In the genomic region with DNA sequence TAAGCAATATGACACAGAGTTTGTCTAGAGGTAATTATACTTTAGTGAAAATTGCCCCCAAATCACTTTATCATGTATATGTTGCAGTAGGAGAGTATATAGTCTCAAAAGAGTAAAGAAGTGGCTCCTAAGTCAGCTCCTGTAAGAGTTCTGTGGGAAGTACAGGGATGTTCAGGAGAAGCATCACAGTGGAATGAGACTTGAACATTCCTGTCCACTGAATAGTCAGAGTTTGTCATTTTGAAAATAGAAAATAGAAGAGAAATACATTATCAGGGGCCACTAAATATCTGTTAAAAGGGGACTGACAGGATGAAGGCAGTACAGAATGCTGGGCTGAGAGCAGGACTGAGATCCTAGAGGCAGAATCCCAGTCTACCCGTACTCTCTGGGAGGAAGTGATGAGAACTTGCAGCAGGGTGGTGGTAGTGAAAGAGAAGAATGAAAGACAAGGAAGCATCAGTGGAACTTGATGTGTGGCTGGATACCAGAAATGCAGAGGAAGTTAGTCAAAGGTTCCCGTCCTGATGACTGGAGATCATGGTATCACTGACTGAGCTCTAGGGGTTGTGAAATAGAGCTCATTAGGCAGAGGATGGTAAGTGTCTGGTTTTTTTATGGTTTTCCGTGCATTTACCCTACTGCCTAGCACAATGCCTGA, we compare ENCODE assay signal across 14 cellular contexts.
DNase-seq lines count a peak whose midpoint lies in the region; TF ChIP-seq lines count a peak whose summit lies in the region.
"Had no signal": no experiment of that assay in that cellular context is flagged by ENCODE, and none has a peak within 500 bp of the region (broad histone marks: within the 10 kb centered on the region; RNA-seq: fewer than 3 reads in every experiment).

No MANE protein-coding gene starts in this region.

- H3K27ac ChIP-seq in WERI-Rb-1 = no peak overlapping the region

- no peaks in the 10 kb centered on the region for H3K9me3 ChIP-seq in WERI-Rb-1 (ENCODE audit: severe bottlenecking)

- H3K27me3 ChIP-seq in WERI-Rb-1 (ENCODE audit: insufficient read depth, low read depth, severe bottlenecking) = no peaks in the 10 kb centered on the region

- TF ChIP-seq CTCF in fibroblast of pulmonary artery (IDR thresholded peaks at IDR 0.05; ENCODE audit: low read length, missing control alignments) = no peak
- no peak for TF ChIP-seq CTCF in WERI-Rb-1 (IDR thresholded peaks at IDR 0.05; ENCODE audit: low read depth, low read length)

- peak; percentile 81 for DNase-seq in GM03348 (ENCODE audit: low spot score)
- peak; percentile 8 to 25 for DNase-seq in SW 1271 (lab: John Stamatoyannopoulos, UW)
- DNase-seq in fibroblast of pulmonary artery (ENCODE audit: low read depth) = peak; percentile 50
- DNase-seq in stromal cell of bone marrow (ENCODE audit: low read depth) = peak; percentile 85
- no peak for DNase-seq in WERI-Rb-1
- no peak for DNase-seq in NCI-H1694 (lab: John Stamatoyannopoulos, UW)
- no peak for DNase-seq in activated CD8-positive, alpha-beta memory T cell treated with anti-CD3 and anti-CD28 coated beads for 24 hours
- DNase-seq: activated B cell treated with CpG ODN at 0.5 μM for 24 hours; activated gamma-delta T cell; CD8-positive, alpha-beta memory T cell; effector CD4-positive, alpha-beta T cell; GDM1; natural killer cell had no signal

- H3K4me3 ChIP-seq in fibroblast of pulmonary artery (replicated peaks; ENCODE audit: low read depth, low read length) (no peak overlapping the region), WERI-Rb-1 (ENCODE audit: low read depth, low read length) (no peak overlapping the region)
- H3K4me3 ChIP-seq: lung had no signal

- peaks cover 65% of the 10 kb centered on the region for H3K36me3 ChIP-seq in WERI-Rb-1

Comparison
In these comparisons a context has a peak if more than half of its experiments do, and no peak if none do; other contexts are left out.
1. DNase-seq: peak in GM03348 (single experiment), SW 1271 (2 of 2), fibroblast of pulmonary artery (single experiment) and stromal cell of bone marrow (single experiment); none in WERI-Rb-1 (single experiment), NCI-H1694 (single experiment) and activated CD8-positive, alpha-beta memory T cell treated with anti-CD3 and anti-CD28 coated beads for 24 hours (single experiment).